Comparison of ENCODE assay signal across 10 cellular contexts in genomic region chr5:11903614-11904269, GRCh38. TPM values are rescaled to one million over a fixed set of nuclear protein-coding genes. Genes with fewer than 3 reads are reported as not detected.
DNase-seq lines count a peak whose midpoint lies in the region; ATAC-seq, FAIRE-seq and TF ChIP-seq lines count a peak whose summit lies in the region.
"Had no signal": no experiment of that assay in that cellular context is flagged by ENCODE, and none has a peak within 500 bp of the region (broad histone marks: within the 10 kb centered on the region; RNA-seq: fewer than 3 reads in every experiment).

No MANE protein-coding gene starts in this region.

- H3K4me2 ChIP-seq in astrocyte (ENCODE audit: low read length), result peak overlapping the region; percentile 87

- H3K27me3 ChIP-seq in astrocyte (ENCODE audit: insufficient read depth, low read length) (peaks cover 15% of the 10 kb centered on the region), thoracic aorta (replicated peaks; ENCODE audit: insufficient read depth) (no peaks in the 10 kb centered on the region)

- peaks cover 28% of the 10 kb centered on the region for H3K27me3 Mint-ChIP-seq in astrocyte (ENCODE audit: low read depth, unreplicated experiment)

- H3K4me1 ChIP-seq in astrocyte (ENCODE audit: insufficient read depth, low read length) (peaks cover 4% of the 10 kb centered on the region), thoracic aorta (ENCODE audit: control insufficient read depth in 1 of 2, low read depth in 2 of 2) (peaks cover 0 to 5% of the 10 kb centered on the region in 2 donors)

- peak overlapping the region; percentile 58 for H3K9ac ChIP-seq in astrocyte (ENCODE audit: low read length)

- H3K36me3 Mint-ChIP-seq in astrocyte (ENCODE audit: low read depth, unreplicated experiment), result no peaks in the 10 kb centered on the region

- H3K36me3 ChIP-seq in astrocyte (ENCODE audit: insufficient read depth, low read length) (no peaks in the 10 kb centered on the region), thoracic aorta (no peaks in the 10 kb centered on the region)

- H3K27ac Mint-ChIP-seq in astrocyte (ENCODE audit: unreplicated experiment), result no peak overlapping the region

- peak overlapping the region; percentile 87 for H2AFZ ChIP-seq in astrocyte (ENCODE audit: low read depth, low read length)

- peak overlapping the region; percentile 66 for H3K4me3 ChIP-seq in astrocyte (ENCODE audit: insufficient read depth, low read depth, low read length)
- peak overlapping the region; percentile 29 for H3K4me3 ChIP-seq in thoracic aorta

- H3K9me3 ChIP-seq in astrocyte (ENCODE audit: insufficient read depth, low read depth, low read length) (no peaks in the 10 kb centered on the region), thoracic aorta (no peaks in the 10 kb centered on the region)

- H3K27ac ChIP-seq in astrocyte (ENCODE audit: low read depth, low read length) (no peak overlapping the region), thoracic aorta (no peak overlapping the region)

- ATAC-seq in thoracic aorta (ENCODE audit: insufficient number of reproducible peaks, low FRiP score, low read depth) (no peak), HG03135 (IDR thresholded peaks at IDR 0.05; ENCODE audit: unreplicated experiment) (no peak)

- TF ChIP-seq CTCF in astrocyte (IDR thresholded peaks at IDR 0.05; ENCODE audit: insufficient read depth, low read depth, low read length), result no peak
- no peak for TF ChIP-seq CTCF in thoracic aorta (IDR thresholded peaks at IDR 0.05)

- FAIRE-seq in HTR-8/SVneo (lab: Jason Lieb, UNC) (no peak), astrocyte (lab: Jason Lieb, UNC) (no peak), GM12891 (lab: Jason Lieb, UNC) (no peak)
- FAIRE-seq: A204.1 had no signal

- no peaks in the 10 kb centered on the region for H4K20me1 ChIP-seq in astrocyte (ENCODE audit: insufficient read depth, low read length)

- H3K4me1 Mint-ChIP-seq in astrocyte (ENCODE audit: low read depth, unreplicated experiment), result no peaks in the 10 kb centered on the region

- DNase-seq in DMS 273 (lab: John Stamatoyannopoulos, UW; ENCODE audit: unreplicated experiment) (peak; percentile 89), DMS 273 treated with DMSO at 0.1 percent for 48 hours (lab: John Stamatoyannopoulos, UW) (no peak), HTR-8/SVneo (ENCODE audit: insufficient read length, low spot score) (peak; percentile 28), astrocyte (ENCODE audit: low read depth) (peak; percentile 27), iris pigment epithelial cell (ENCODE audit: low read depth) (peak; percentile 13), thoracic aorta (ENCODE audit: low spot score) (no peak), GM12891 (ENCODE audit: insufficient read length, low spot score) (no peak)

- TF ChIP-seq POLR2A in GM12891 (IDR thresholded peaks at IDR 0.05; ENCODE audit: low read depth, low read length), result no peak

- H3K9me3 Mint-ChIP-seq in astrocyte (ENCODE audit: unreplicated experiment), result no peaks in the 10 kb centered on the region

- H3K4me3 Mint-ChIP-seq in astrocyte (ENCODE audit: unreplicated experiment), result peak overlapping the region; percentile 87

- no peaks in the 10 kb centered on the region for H3K79me2 ChIP-seq in astrocyte (ENCODE audit: insufficient read depth, low read length)

TF ChIP-seq in GM12891, 5 proteins besides CTCF, POLR2A, EP300 and RAD21:
- no peak for TF ChIP-seq TAF1 (IDR thresholded peaks at IDR 0.05; ENCODE audit: low read depth, low read length)
- no peak for TF ChIP-seq SPI1 (IDR thresholded peaks at IDR 0.05; ENCODE audit: low read depth, low read length)
- no peak for TF ChIP-seq POU2F2 (IDR thresholded peaks at IDR 0.05; ENCODE audit: low read depth, low read length)
- TF ChIP-seq POLR2AphosphoS5 (IDR thresholded peaks at IDR 0.05; ENCODE audit: low read depth, low read length), result no peak
- no peak for TF ChIP-seq PAX5 (IDR thresholded peaks at IDR 0.05; ENCODE audit: insufficient read depth, low read length, severe bottlenecking)

RNA-seq across cellular contexts. Expression of gene CTNND2, which starts 0.5 kb away (rescaled TPM):
- 3.1 and 4.5 TPM in 2 replicates for total RNA-seq in astrocyte
- not detected for total RNA-seq in thoracic aorta
- 0.03 TPM for polyA plus RNA-seq in GM12891 (2012; ENCODE audit: low read depth, missing spikeins)
- total RNA-seq: fibroblast of villous mesenchyme had no signal

Comparison
In these comparisons a context has a peak if more than half of its experiments do, and no peak if none do; other contexts are left out.
1. DNase-seq: peak in DMS 273 (single experiment), HTR-8/SVneo (single experiment), astrocyte (single experiment) and iris pigment epithelial cell (single experiment); none in DMS 273 treated with DMSO at 0.1 percent for 48 hours (single experiment), thoracic aorta (single experiment) and GM12891 (single experiment).